ENCODE assay signal across 1 cellular context in the genomic region with DNA sequence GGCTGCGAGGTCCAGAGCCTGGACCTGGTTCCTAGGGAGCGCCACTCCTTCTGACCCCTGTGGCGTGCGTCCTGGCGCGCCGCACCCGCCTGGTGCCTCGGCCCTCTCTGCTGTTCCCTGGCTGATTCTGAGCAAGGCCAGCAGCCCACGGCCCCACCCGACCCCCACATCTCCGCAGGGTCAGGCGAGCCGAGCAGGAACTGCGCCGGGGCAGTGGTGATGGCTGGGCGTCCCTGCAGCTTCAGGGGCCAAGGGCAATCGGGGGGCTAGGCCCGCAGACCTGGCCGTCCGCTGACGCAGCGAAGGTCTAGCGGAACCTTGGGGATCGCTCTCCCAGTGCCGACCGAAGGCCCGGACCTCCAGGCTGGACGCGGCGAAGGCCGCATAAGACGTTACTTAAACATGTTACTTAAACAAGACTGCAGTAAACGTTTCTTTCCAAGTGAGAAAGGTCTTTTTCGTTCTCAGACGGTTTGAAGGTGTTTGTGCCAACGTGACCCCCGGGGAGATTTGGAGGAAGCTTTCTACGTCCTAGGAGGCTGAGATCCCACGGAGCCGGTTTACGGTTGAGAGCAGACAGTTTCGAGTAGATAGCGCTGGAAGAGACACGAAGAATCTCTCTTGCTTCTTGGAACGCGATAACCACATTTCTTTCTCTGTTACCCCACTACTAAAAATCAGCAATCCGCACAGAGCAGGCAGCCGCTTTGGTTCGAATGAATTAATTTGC.
TF ChIP-seq lines count a peak whose summit lies in the region.

No MANE protein-coding gene starts in this region.

TF ChIP-seq in WTC11, 78 proteins besides CTCF, POLR2A, EP300 and RAD21 (continued from another document):
- TF ChIP-seq MLX (CRISPR knock-in tag; IDR thresholded peaks at IDR 0.05) (no peak), TCF7 (CRISPR knock-in tag; IDR thresholded peaks at IDR 0.05; ENCODE audit: low read depth) (no peak), ZNF416 (CRISPR knock-in tag; IDR thresholded peaks at IDR 0.05) (no peak), ZNF423 (CRISPR knock-in tag; IDR thresholded peaks at IDR 0.05) (no peak), OVOL2 (CRISPR knock-in tag; IDR thresholded peaks at IDR 0.05; ENCODE audit: borderline replicate concordance) (no peak), CREM (CRISPR knock-in tag; IDR thresholded peaks at IDR 0.05) (no peak), MXD4 (CRISPR knock-in tag; IDR thresholded peaks at IDR 0.05; ENCODE audit: borderline replicate concordance) (no peak)
- TF ChIP-seq, protein P1, sequence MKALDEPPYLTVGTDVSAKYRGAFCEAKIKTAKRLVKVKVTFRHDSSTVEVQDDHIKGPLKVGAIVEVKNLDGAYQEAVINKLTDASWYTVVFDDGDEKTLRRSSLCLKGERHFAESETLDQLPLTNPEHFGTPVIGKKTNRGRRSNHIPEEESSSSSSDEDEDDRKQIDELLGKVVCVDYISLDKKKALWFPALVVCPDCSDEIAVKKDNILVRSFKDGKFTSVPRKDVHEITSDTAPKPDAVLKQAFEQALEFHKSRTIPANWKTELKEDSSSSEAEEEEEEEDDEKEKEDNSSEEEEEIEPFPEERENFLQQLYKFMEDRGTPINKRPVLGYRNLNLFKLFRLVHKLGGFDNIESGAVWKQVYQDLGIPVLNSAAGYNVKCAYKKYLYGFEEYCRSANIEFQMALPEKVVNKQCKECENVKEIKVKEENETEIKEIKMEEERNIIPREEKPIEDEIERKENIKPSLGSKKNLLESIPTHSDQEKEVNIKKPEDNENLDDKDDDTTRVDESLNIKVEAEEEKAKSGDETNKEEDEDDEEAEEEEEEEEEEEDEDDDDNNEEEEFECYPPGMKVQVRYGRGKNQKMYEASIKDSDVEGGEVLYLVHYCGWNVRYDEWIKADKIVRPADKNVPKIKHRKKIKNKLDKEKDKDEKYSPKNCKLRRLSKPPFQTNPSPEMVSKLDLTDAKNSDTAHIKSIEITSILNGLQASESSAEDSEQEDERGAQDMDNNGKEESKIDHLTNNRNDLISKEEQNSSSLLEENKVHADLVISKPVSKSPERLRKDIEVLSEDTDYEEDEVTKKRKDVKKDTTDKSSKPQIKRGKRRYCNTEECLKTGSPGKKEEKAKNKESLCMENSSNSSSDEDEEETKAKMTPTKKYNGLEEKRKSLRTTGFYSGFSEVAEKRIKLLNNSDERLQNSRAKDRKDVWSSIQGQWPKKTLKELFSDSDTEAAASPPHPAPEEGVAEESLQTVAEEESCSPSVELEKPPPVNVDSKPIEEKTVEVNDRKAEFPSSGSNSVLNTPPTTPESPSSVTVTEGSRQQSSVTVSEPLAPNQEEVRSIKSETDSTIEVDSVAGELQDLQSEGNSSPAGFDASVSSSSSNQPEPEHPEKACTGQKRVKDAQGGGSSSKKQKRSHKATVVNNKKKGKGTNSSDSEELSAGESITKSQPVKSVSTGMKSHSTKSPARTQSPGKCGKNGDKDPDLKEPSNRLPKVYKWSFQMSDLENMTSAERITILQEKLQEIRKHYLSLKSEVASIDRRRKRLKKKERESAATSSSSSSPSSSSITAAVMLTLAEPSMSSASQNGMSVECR (CRISPR knock-in tag; IDR thresholded peaks at IDR 0.05; ENCODE audit: borderline replicate concordance): no peak
- TF ChIP-seq, protein P2, sequence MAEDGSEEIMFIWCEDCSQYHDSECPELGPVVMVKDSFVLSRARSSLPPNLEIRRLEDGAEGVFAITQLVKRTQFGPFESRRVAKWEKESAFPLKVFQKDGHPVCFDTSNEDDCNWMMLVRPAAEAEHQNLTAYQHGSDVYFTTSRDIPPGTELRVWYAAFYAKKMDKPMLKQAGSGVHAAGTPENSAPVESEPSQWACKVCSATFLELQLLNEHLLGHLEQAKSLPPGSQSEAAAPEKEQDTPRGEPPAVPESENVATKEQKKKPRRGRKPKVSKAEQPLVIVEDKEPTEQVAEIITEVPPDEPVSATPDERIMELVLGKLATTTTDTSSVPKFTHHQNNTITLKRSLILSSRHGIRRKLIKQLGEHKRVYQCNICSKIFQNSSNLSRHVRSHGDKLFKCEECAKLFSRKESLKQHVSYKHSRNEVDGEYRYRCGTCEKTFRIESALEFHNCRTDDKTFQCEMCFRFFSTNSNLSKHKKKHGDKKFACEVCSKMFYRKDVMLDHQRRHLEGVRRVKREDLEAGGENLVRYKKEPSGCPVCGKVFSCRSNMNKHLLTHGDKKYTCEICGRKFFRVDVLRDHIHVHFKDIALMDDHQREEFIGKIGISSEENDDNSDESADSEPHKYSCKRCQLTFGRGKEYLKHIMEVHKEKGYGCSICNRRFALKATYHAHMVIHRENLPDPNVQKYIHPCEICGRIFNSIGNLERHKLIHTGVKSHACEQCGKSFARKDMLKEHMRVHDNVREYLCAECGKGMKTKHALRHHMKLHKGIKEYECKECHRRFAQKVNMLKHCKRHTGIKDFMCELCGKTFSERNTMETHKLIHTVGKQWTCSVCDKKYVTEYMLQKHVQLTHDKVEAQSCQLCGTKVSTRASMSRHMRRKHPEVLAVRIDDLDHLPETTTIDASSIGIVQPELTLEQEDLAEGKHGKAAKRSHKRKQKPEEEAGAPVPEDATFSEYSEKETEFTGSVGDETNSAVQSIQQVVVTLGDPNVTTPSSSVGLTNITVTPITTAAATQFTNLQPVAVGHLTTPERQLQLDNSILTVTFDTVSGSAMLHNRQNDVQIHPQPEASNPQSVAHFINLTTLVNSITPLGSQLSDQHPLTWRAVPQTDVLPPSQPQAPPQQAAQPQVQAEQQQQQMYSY (CRISPR knock-in tag; IDR thresholded peaks at IDR 0.05): no peak
